ENCODE assay signal across 12 cellular contexts in genomic region chr10:15211464-15211979, GRCh38. TPM values are rescaled to one million over a fixed set of nuclear protein-coding genes. Genes with fewer than 3 reads are reported as not detected.
DNase-seq lines count a peak whose midpoint lies in the region; ATAC-seq, FAIRE-seq and TF ChIP-seq lines count a peak whose summit lies in the region.
"Had no signal": no experiment of that assay in that cellular context is flagged by ENCODE, and none has a peak within 500 bp of the region (broad histone marks: within the 10 kb centered on the region; RNA-seq: fewer than 3 reads in every experiment).

No MANE protein-coding gene starts in this region.

- H3K9me3 Mint-ChIP-seq in HFFc6 = peaks cover 13% of the 10 kb centered on the region
- H3K9me3 Mint-ChIP-seq: memory B cell had no signal

- H3K4me1 Mint-ChIP-seq in HFFc6 (ENCODE audit: low read depth) = peaks cover 45% of the 10 kb centered on the region

- no peak for FAIRE-seq in D721Med (lab: Jason Lieb, UNC)

- H3K36me3 Mint-ChIP-seq in HFFc6 (ENCODE audit: low read depth) = peaks cover 44% of the 10 kb centered on the region
- H3K36me3 Mint-ChIP-seq: memory B cell had no signal

- H3K4me3 Mint-ChIP-seq in HFFc6 = peak overlapping the region; percentile 79
- H3K4me3 Mint-ChIP-seq: memory B cell had no signal

- in situ Hi-C loops in Caki2 (cut with HindIII; ENCODE audit: low pct_unique_long_range_greater_than_20kb, low sequenced_read_pairs) (no loop called here), astrocyte of the cerebellum (cut with HindIII; ENCODE audit: low sequenced_read_pairs) (no loop called here)

- ATAC-seq in GM21576 (IDR thresholded peaks at IDR 0.05; ENCODE audit: unreplicated experiment) = no peak
- ATAC-seq: Right ventricle myocardium inferior had no signal

- TF ChIP-seq CTCF in HFFc6 (IDR thresholded peaks at IDR 0.05) = no peak
- TF ChIP-seq CTCF in astrocyte of the cerebellum (IDR thresholded peaks at IDR 0.05; ENCODE audit: low read depth, low read length, missing control alignments) = no peak
- no peak for TF ChIP-seq CTCF in D721Med (IDR thresholded peaks at IDR 0.05; ENCODE audit: insufficient read depth, missing control alignments)

- peak overlapping the region; percentile 91 for H3K27ac Mint-ChIP-seq in HFFc6
- H3K27ac Mint-ChIP-seq: memory B cell had no signal

- no peaks in the 10 kb centered on the region for H3K27me3 Mint-ChIP-seq in HFFc6 (ENCODE audit: insufficient read depth)
- H3K27me3 Mint-ChIP-seq: memory B cell had no signal

- no peak overlapping the region for H3K4me3 ChIP-seq in astrocyte of the cerebellum (ENCODE audit: low read depth, low read length)

- peak; percentile 34 for DNase-seq in Caki2 (ENCODE audit: low read depth)
- peak; percentile 86 for DNase-seq in HFFc6
- peak; percentile 58 for DNase-seq in astrocyte of the cerebellum (ENCODE audit: low read depth)
- peak; percentile 26 for DNase-seq in kidney glomerular epithelial cell (lab: John Stamatoyannopoulos, UW)
- DNase-seq in D721Med (ENCODE audit: insufficient read length, low spot score) = no peak
- DNase-seq in cortex of kidney (lab: John Stamatoyannopoulos, UW) = no peak
- DNase-seq: activated CD4-positive, CD25-positive, alpha-beta regulatory T cell; hippocampal formation; NCI-H510A treated with DMSO at 0.1 percent for 48 hours had no signal

RNA-seq across cellular contexts. Expression of gene NMT2, which starts 43.0 kb away (rescaled TPM):
- total RNA-seq in Caki2 (2014; rRNA removed; shearing (Covaris generic); ENCODE audit: low replicate concordance) = 22.8 and 36.0 TPM in 2 replicates
- 10 to 100 TPM; 29.4 to 67.3 (median 62.6) TPM for total RNA-seq in HFFc6 (2021; fragmentation: NEBNext Ultra II Directional; extraction: Animal tissue kit (Norgen Biotek cat#: 25700))

Comparison
In these comparisons a context has a peak if more than half of its experiments do, and no peak if none do; other contexts are left out.
1. DNase-seq: peak in Caki2 (single experiment), HFFc6 (single experiment), astrocyte of the cerebellum (single experiment) and kidney glomerular epithelial cell (single experiment); none in D721Med (single experiment) and cortex of kidney (single experiment).